ENCODE assay signal across 1 cellular context in the genomic region with DNA sequence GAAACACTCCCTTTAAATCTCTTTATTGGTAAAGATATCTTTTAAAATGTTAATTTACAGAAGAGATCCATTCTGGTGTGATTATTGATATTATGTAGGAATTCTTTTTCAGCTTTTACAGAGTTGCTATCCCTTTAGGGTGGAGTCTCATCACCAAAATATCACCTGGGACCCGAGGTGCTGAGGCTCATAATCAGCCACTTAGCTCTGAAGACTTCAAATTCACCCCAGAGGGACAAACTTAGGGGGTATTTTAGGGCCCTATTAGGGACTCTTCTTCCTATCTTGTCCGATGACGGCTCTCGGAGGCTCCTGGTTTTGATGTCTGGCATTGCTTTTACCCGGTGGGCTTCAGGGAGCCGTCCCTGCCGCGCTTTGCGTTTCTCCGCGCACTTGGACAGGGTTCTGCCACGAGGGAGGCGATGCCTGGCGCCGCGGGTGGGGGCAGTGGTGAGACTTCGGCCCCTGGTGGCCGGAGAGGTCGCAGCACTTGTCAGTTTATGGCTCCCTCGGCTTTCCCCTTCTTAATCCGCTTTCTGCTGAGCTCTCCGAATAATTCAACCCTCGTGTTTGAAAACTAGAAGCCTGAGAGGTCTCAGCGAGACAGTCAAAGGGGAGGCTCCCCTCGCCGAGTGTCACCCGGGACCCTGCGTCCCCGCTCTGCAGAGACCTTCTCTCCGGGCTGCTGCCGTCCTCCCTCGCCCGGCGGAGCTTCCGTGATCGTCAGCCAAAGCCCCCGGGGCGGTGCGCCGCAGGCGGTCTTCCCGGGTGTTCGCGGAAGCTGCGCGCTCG.
A peak's percentile ranks its signal among the peaks of the same experiment; 100 is the strongest.
TF ChIP-seq lines count a peak whose summit lies in the region.

No MANE protein-coding gene starts in this region.

TF ChIP-seq in H1, 55 proteins besides CTCF, POLR2A, EP300 and RAD21 (continued from another document):
- TF ChIP-seq, protein P1, sequence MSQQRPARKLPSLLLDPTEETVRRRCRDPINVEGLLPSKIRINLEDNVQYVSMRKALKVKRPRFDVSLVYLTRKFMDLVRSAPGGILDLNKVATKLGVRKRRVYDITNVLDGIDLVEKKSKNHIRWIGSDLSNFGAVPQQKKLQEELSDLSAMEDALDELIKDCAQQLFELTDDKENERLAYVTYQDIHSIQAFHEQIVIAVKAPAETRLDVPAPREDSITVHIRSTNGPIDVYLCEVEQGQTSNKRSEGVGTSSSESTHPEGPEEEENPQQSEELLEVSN (IDR thresholded peaks at IDR 0.05), result peak; percentile 92
- peak; percentile 46 for TF ChIP-seq KDM4A (IDR thresholded peaks at IDR 0.05; ENCODE audit: low read depth, low read length, severe bottlenecking)
